ENCODE assay signal across 7 cellular contexts in the genomic region with DNA sequence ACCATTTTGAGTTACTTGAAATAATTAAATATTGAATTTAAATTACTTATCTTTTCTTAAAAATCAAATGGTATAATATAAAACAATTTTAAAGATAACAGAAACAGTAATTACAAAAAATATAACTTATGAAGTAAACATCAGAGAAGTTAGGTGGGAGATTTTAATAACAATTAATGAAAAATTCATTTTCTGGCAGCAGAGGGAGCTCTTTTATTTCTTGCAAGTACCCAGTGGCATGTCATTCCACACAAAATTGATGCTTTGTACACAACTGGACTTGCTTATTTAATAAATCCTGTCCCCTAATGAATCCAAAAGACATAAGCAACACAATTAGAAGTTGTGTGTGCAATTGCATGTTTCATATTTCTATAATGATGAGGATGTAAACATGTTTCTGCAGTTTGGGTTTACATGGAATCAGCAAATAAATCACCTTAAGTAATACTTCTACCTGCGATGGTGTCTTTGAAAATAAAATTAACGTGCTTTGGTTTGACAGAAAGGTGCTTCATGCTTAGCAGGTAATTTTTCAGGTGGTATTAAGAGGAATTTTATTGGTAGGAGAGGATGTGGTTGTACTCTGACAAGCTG.
DNase-seq lines count a peak whose midpoint lies in the region; ATAC-seq, FAIRE-seq and TF ChIP-seq lines count a peak whose summit lies in the region.

No MANE protein-coding gene starts in this region.

- peak; percentile 54 for FAIRE-seq in G401.6 (lab: Jason Lieb, UNC)

- peak; percentile 33 for DNase-seq in M059J (ENCODE audit: low read depth)
- peak; percentile 37 for DNase-seq in astrocyte of the cerebellum (ENCODE audit: low read depth)
- no peak for DNase-seq in GF-D8 (lab: John Stamatoyannopoulos, UW)

- peaks cover 33% of the 10 kb centered on the region for H3K4me1 Mint-ChIP-seq in nephron

- TF ChIP-seq CTCF in astrocyte of the cerebellum (IDR thresholded peaks at IDR 0.05; ENCODE audit: low read depth, low read length, missing control alignments) = peak; percentile 40
- TF ChIP-seq CTCF in nephron (IDR thresholded peaks at IDR 0.05; ENCODE audit: unreplicated experiment in 3 of 3) = peak; percentile 56 to 67 (median 58)

- no peak overlapping the region for H3K4me3 ChIP-seq in astrocyte of the cerebellum (ENCODE audit: low read depth, low read length)

- no peak overlapping the region for H3K27ac Mint-ChIP-seq in nephron

- in situ Hi-C loops in astrocyte of the cerebellum (cut with HindIII; ENCODE audit: low sequenced_read_pairs) = no loop called here

- no peak for ATAC-seq in GM19455 (IDR thresholded peaks at IDR 0.05; ENCODE audit: unreplicated experiment)
- no peak for ATAC-seq in HG02870 (IDR thresholded peaks at IDR 0.05; ENCODE audit: unreplicated experiment)

- H3K4me3 Mint-ChIP-seq in nephron = no peak overlapping the region

- no peaks in the 10 kb centered on the region for H3K36me3 Mint-ChIP-seq in nephron (ENCODE audit: low read depth)

- no peaks in the 10 kb centered on the region for H3K27me3 Mint-ChIP-seq in nephron (ENCODE audit: low read depth)

- H3K9me3 Mint-ChIP-seq in nephron = peaks cover 10% of the 10 kb centered on the region
